23 cellular contexts compared by ENCODE assay signal in genomic region chr5:32058101-32058500, GRCh38.
DNase-seq lines count a peak whose midpoint lies in the region; ATAC-seq, FAIRE-seq and TF ChIP-seq lines count a peak whose summit lies in the region.
"Had no signal": no experiment of that assay in that cellular context is flagged by ENCODE, and none has a peak within 500 bp of the region (broad histone marks: within the 10 kb centered on the region; RNA-seq: fewer than 3 reads in every experiment).

No MANE protein-coding gene starts in this region.

- DNase-seq in A549 (ENCODE audit: low read depth in 1 of 2, low spot score in 1 of 2) (no peak), M059J (ENCODE audit: low read depth) (peak; percentile 60), epithelial cell of esophagus (ENCODE audit: low read depth) (peak; percentile 73), kidney tubule cell (ENCODE audit: low spot score) (peak; percentile 32), NCI-H1694 (lab: John Stamatoyannopoulos, UW) (no peak)
- DNase-seq in activated CD4-positive, alpha-beta T cell treated with anti-CD3 and anti-CD28 coated beads, Interleukin-2, amount 10 ng/mL, durations not matched to agents 24 days and 14 days: no peak
- DNase-seq: 8988T; C1 segment of cervical spinal cord; CD8-positive, alpha-beta T cell; GDM1; MM.1S; NCI-H1048; NCI-H1417 treated with DMSO at 0.1 percent for 48 hours; NCI-H187 treated with DMSO at 0.1 percent for 48 hours; NCI-H2107; NCI-H774; NK-92 treated with Interleukin-12 subunit alpha and Interleukin-12 subunit beta, amount 100 ng/mL, for 24 hours; SJCRH30 had no signal

- H3K9me3 Mint-ChIP-seq in activated CD4-positive, alpha-beta T cell treated with anti-CD3 and anti-CD28 coated beads, Interleukin-2, amount 10 ng/mL, durations not matched to agents 24 days and 14 days: no peaks in the 10 kb centered on the region
- H3K9me3 Mint-ChIP-seq: GM23338 had no signal

- CTCF ChIA-PET in A549 (lab: Yijun Ruan, JAX): interaction anchor here (0.8 to 3.3 kb wide), 9 partner anchors 9 to 271 kb away, joined by 3 to 14 read pairs (median 4); no protein-coding TSS in a partner anchor

- H3K4me2 ChIP-seq in A549: no peak overlapping the region
- H3K4me2 ChIP-seq: GM23338 had no signal

- no peaks in the 10 kb centered on the region for H3K4me1 Mint-ChIP-seq in activated CD4-positive, alpha-beta T cell treated with anti-CD3 and anti-CD28 coated beads, Interleukin-2, amount 10 ng/mL, durations not matched to agents 24 days and 14 days
- H3K4me1 Mint-ChIP-seq: GM23338 had no signal

- no peak overlapping the region for H3K4me3 ChIP-seq in A549
- H3K4me3 ChIP-seq in epithelial cell of esophagus (ENCODE audit: low read length): no peak overlapping the region
- H3K4me3 ChIP-seq: GM23338, HAP-1, SJCRH30 had no signal

- peaks cover 4% of the 10 kb centered on the region; the same call in 1 of the 3 replicates for H3K9me3 ChIP-seq in A549
- H3K9me3 ChIP-seq: HAP-1, SJCRH30 had no signal

- POLR2A ChIA-PET in A549 (lab: Yijun Ruan, JAX): interaction anchor here (0.5 kb wide), 1 partner anchor 503 kb away, joined by 8 read pairs; no protein-coding TSS in a partner anchor

- intact Hi-C loops in activated CD4-positive, alpha-beta T cell treated with anti-CD3 and anti-CD28 coated beads, Interleukin-2, amount 10 ng/mL, durations not matched to agents 24 days and 14 days (cut with micrococcal nuclease): no loop called here

- WGBS in A549 (ENCODE audit: missing lambda C conversion rate): 57% methylated on average over 4 of the region's 4 CpGs

- no peak for FAIRE-seq in A549 (lab: Jason Lieb, UNC)
- FAIRE-seq: GM18507 had no signal

- TF ChIP-seq CTCF in A549 (IDR thresholded peaks at IDR 0.05) (no peak), epithelial cell of esophagus (IDR thresholded peaks at IDR 0.05; ENCODE audit: insufficient read depth, low read depth, low read length, missing control alignments) (no peak)

- no peak for TF ChIP-seq POLR2A in A549 (IDR thresholded peaks at IDR 0.05; ENCODE audit: low read length)

- TF ChIP-seq EP300 in A549 (IDR thresholded peaks at IDR 0.05): no peak

- TF ChIP-seq RAD21 in A549 (conservative IDR thresholded peaks at IDR 0.05 in 1 of 2, IDR thresholded peaks at IDR 0.05 in 1 of 2): no peak

- peak overlapping the region; percentile 37 to 71; a peak in 4 of 6 replicates for H3K27ac ChIP-seq in A549
- H3K27ac ChIP-seq: SJCRH30 had no signal

- H3K27me3 Mint-ChIP-seq in activated CD4-positive, alpha-beta T cell treated with anti-CD3 and anti-CD28 coated beads, Interleukin-2, amount 10 ng/mL, durations not matched to agents 24 days and 14 days: no peaks in the 10 kb centered on the region

- H3K4me3 Mint-ChIP-seq in activated CD4-positive, alpha-beta T cell treated with anti-CD3 and anti-CD28 coated beads, Interleukin-2, amount 10 ng/mL, durations not matched to agents 24 days and 14 days: no peak overlapping the region
- H3K4me3 Mint-ChIP-seq: CD8-positive, alpha-beta T cell; GM23338 had no signal

- H3K27ac Mint-ChIP-seq in activated CD4-positive, alpha-beta T cell treated with anti-CD3 and anti-CD28 coated beads, Interleukin-2, amount 10 ng/mL, durations not matched to agents 24 days and 14 days: no peak overlapping the region
- H3K27ac Mint-ChIP-seq: CD8-positive, alpha-beta T cell; GM23338 had no signal

- H3K4me1 ChIP-seq in A549: peaks cover 38% of the 10 kb centered on the region
- H3K4me1 ChIP-seq: HAP-1, SJCRH30 had no signal

- ATAC-seq in A549: peak in 1 of 2 experiments; percentile 26; a peak in 1 of 6 replicates
- no peak for ATAC-seq in HG02588 (IDR thresholded peaks at IDR 0.05; ENCODE audit: unreplicated experiment)
- ATAC-seq: CD8-positive, alpha-beta T cell; GM23338; Panc1 had no signal

- no peaks in the 10 kb centered on the region for H3K36me3 Mint-ChIP-seq in activated CD4-positive, alpha-beta T cell treated with anti-CD3 and anti-CD28 coated beads, Interleukin-2, amount 10 ng/mL, durations not matched to agents 24 days and 14 days (ENCODE audit: low read depth)
- H3K36me3 Mint-ChIP-seq: CD8-positive, alpha-beta T cell had no signal

TF ChIP-seq in A549, 52 proteins besides CTCF, POLR2A, EP300 and RAD21:
- TF ChIP-seq HDAC2 (IDR thresholded peaks at IDR 0.05) (no peak), TP53 (CRISPR knock-in tag; IDR thresholded peaks at IDR 0.05) (no peak), SREBF2 (IDR thresholded peaks at IDR 0.05) (no peak), JUN (IDR thresholded peaks at IDR 0.05) (no peak), HOXA7 (CRISPR knock-in tag; IDR thresholded peaks at IDR 0.05) (no peak), NR3C1 (IDR thresholded peaks at IDR 0.05) (no peak), NFE2L2 (conservative IDR thresholded peaks at IDR 0.05; ENCODE audit: low read length) (no peak), ELK1 (IDR thresholded peaks at IDR 0.05; ENCODE audit: low read depth, low read length) (no peak), MYC (IDR thresholded peaks at IDR 0.05; ENCODE audit: borderline replicate concordance, low read length) (no peak), ZC3H11A (IDR thresholded peaks at IDR 0.05) (no peak), EHF (CRISPR knock-in tag; IDR thresholded peaks at IDR 0.05) (no peak), MAFK (IDR thresholded peaks at IDR 0.05; ENCODE audit: partially characterized antibody) (no peak), KDM1A (IDR thresholded peaks at IDR 0.05; ENCODE audit: low read depth) (no peak)

Comparison
In these comparisons a context has a peak if more than half of its experiments do, and no peak if none do; other contexts are left out.
1. DNase-seq: peak in M059J (single experiment), epithelial cell of esophagus (single experiment) and kidney tubule cell (single experiment); none in A549 (0 of 2), activated CD4-positive, alpha-beta T cell treated with anti-CD3 and anti-CD28 coated beads, Interleukin-2, amount 10 ng/mL, durations not matched to agents 24 days and 14 days (single experiment) and NCI-H1694 (single experiment).